Comparison of ENCODE assay signal across 8 cellular contexts in the genomic region with DNA sequence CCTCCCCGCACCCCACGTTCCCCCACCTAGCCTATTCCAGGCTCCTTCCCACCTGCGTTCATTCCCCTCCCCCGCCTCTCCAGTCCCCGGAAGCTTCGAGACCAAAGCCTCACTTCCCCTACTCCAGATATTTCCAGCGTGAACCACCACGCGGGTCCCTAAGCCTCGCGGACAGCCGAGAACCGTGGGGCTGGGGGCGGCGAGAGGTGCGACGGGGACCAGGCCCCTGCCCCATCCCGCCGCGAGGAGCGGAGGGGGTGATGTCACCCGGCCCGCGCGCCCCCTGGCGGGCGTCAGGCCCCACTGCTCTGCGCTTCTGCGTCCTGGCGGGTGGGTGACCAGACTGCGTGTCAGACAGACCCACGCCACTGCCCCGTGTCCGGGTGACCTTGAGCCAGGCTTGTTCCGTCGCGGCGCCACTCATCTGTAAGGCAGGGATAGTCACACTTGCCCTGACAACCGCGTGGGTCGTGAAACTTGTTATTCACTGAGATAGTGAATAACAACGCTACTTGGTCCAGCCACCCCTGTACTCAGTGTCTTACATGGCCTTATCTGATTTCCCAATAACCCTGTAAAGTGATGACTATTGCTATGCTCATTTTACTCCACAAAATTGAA. TPM values are rescaled to one million over a fixed set of nuclear protein-coding genes. Genes with fewer than 3 reads are reported as not detected.
DNase-seq lines count a peak whose midpoint lies in the region; ATAC-seq and TF ChIP-seq lines count a peak whose summit lies in the region.

No MANE protein-coding gene starts in this region.

- H3K4me3 Mint-ChIP-seq in activated CD8-positive, alpha-beta T cell treated with anti-CD3 and anti-CD28 coated beads for 36 hours: peak overlapping the region; percentile 76

- no peaks in the 10 kb centered on the region for H3K27me3 ChIP-seq in ACC112 (ENCODE audit: insufficient read depth, low read length)

- DNase-seq in NCI-H526 (lab: John Stamatoyannopoulos, UW): peak; percentile 75 to 94
- peak; percentile 80 for DNase-seq in activated CD8-positive, alpha-beta T cell treated with anti-CD3 and anti-CD28 coated beads for 36 hours
- DNase-seq in effector CD4-positive, alpha-beta T cell: peak; percentile 71
- peak; percentile 90 for DNase-seq in medulla oblongata (ENCODE audit: extremely low spot score)
- DNase-seq in stimulated activated CD8-positive, alpha-beta memory T cell treated with anti-CD3 and anti-CD28 coated beads, Interleukin-12 subunit alpha, Interleukin-12 subunit beta, amount 100 ng/mL, for 1 hour (ENCODE audit: low read depth): peak; percentile 62

- peak overlapping the region; percentile 73 for H2AFZ ChIP-seq in ACC112 (ENCODE audit: low read length, unreplicated experiment)

- no peaks in the 10 kb centered on the region for H3K9me3 Mint-ChIP-seq in activated CD8-positive, alpha-beta T cell treated with anti-CD3 and anti-CD28 coated beads for 36 hours

- intact Hi-C loops in activated CD8-positive, alpha-beta T cell treated with anti-CD3 and anti-CD28 coated beads for 36 hours (cut with micrococcal nuclease): loop anchor here (5.0 to 10.0 kb wide), 2 partner anchors 66 to 133 kb away; no protein-coding TSS in a partner anchor

- peak overlapping the region; percentile 73 for H3K4me3 ChIP-seq in ACC112 (ENCODE audit: low read depth, low read length)

- H3K36me3 ChIP-seq in ACC112 (ENCODE audit: insufficient read depth, low read length): no peaks in the 10 kb centered on the region

- peak overlapping the region; percentile 93 for H3K27ac Mint-ChIP-seq in activated CD8-positive, alpha-beta T cell treated with anti-CD3 and anti-CD28 coated beads for 36 hours

- H3K79me2 ChIP-seq in ACC112 (ENCODE audit: control insufficient read depth, insufficient read depth, low read length, unreplicated experiment): no peaks in the 10 kb centered on the region

- H3K27me3 Mint-ChIP-seq in activated CD8-positive, alpha-beta T cell treated with anti-CD3 and anti-CD28 coated beads for 36 hours: no peaks in the 10 kb centered on the region

- ATAC-seq in GM18511 (IDR thresholded peaks at IDR 0.05; ENCODE audit: unreplicated experiment) (peak; percentile 92), HG03045 (IDR thresholded peaks at IDR 0.05; ENCODE audit: unreplicated experiment) (peak; percentile 83)
- ATAC-seq in activated CD8-positive, alpha-beta T cell treated with anti-CD3 and anti-CD28 coated beads for 36 hours: peak; percentile 88

- peak overlapping the region; percentile 75 for H3K27ac ChIP-seq in ACC112 (ENCODE audit: low read depth, low read length)

- POLR2A ChIA-PET in activated CD8-positive, alpha-beta T cell treated with anti-CD3 and anti-CD28 coated beads for 36 hours (lab: Charles Lee): interaction anchor here (1.0 to 5.6 kb wide), 8 partner anchors 8 to 510 kb away, joined by 3 to 54 read pairs (median 5); a partner anchor contains a TSS

- H3K36me3 Mint-ChIP-seq in activated CD8-positive, alpha-beta T cell treated with anti-CD3 and anti-CD28 coated beads for 36 hours (ENCODE audit: low read depth): peaks cover 13% of the 10 kb centered on the region

- TF ChIP-seq CTCF in activated CD8-positive, alpha-beta T cell treated with anti-CD3 and anti-CD28 coated beads for 36 hours (IDR thresholded peaks at IDR 0.05): peak; percentile 96

- CTCF ChIA-PET in activated CD8-positive, alpha-beta T cell treated with anti-CD3 and anti-CD28 coated beads for 36 hours (lab: Charles Lee): interaction anchor here (0.6 to 5.5 kb wide), 16 partner anchors 9 to 143 kb away, joined by 3 to 38 read pairs (median 4); a partner anchor contains a TSS

- peaks cover 38% of the 10 kb centered on the region for H3K4me1 ChIP-seq in ACC112 (ENCODE audit: control insufficient read depth, insufficient read depth, low read length, unreplicated experiment)

- peaks cover 21% of the 10 kb centered on the region for H3K4me1 Mint-ChIP-seq in activated CD8-positive, alpha-beta T cell treated with anti-CD3 and anti-CD28 coated beads for 36 hours (ENCODE audit: low read depth)

RNA-seq across cellular contexts. Expression of a gene that starts 9.0 kb away (rescaled TPM):
- 1,000 to 10,000 TPM; 2,124 to 2,130 TPM for total RNA-seq in activated CD8-positive, alpha-beta T cell treated with anti-CD3 and anti-CD28 coated beads for 36 hours

RNA-seq across cellular contexts. Expression of a gene that starts 14.5 kb away (rescaled TPM):
- 10 to 100 TPM; 56.1 to 57.4 TPM for total RNA-seq in activated CD8-positive, alpha-beta T cell treated with anti-CD3 and anti-CD28 coated beads for 36 hours

RNA-seq across cellular contexts. Expression of a gene that starts 19.4 kb away (rescaled TPM):
- 10 to 100 TPM; 15.4 to 16.7 TPM for total RNA-seq in activated CD8-positive, alpha-beta T cell treated with anti-CD3 and anti-CD28 coated beads for 36 hours

RNA-seq across cellular contexts. Expression of a gene that starts 21.2 kb away (rescaled TPM):
- total RNA-seq in activated CD8-positive, alpha-beta T cell treated with anti-CD3 and anti-CD28 coated beads for 36 hours: not detected

RNA-seq across cellular contexts. Expression of a gene that starts 27.4 kb away (rescaled TPM):
- 10 to 100 TPM; 13.3 to 17.9 TPM for total RNA-seq in activated CD8-positive, alpha-beta T cell treated with anti-CD3 and anti-CD28 coated beads for 36 hours

Comparison
In these comparisons a context has a peak if more than half of its experiments do, and no peak if none do; other contexts are left out.
1. Peak in every context shown above with its lines: DNase-seq, ATAC-seq, H3K4me3 ChIP-seq and H3K27ac ChIP-seq.